15 cellular contexts compared by ENCODE assay signal in genomic region chr9:134681061-134681661, GRCh38. TPM values are rescaled to one million over a fixed set of nuclear protein-coding genes. Genes with fewer than 3 reads are reported as not detected.
A peak's percentile ranks its signal among the peaks of the same experiment; 100 is the strongest.
DNase-seq lines count a peak whose midpoint lies in the region; ATAC-seq and TF ChIP-seq lines count a peak whose summit lies in the region.
"Had no signal": no experiment of that assay in that cellular context is flagged by ENCODE, and none has a peak within 500 bp of the region (broad histone marks: within the 10 kb centered on the region; RNA-seq: fewer than 3 reads in every experiment).

No MANE protein-coding gene starts in this region.

- POLR2A ChIA-PET in SK-N-SH (lab: Yijun Ruan, JAX): no interaction called here

- no peak for TF ChIP-seq EP300 in SK-N-SH (IDR thresholded peaks at IDR 0.05; ENCODE audit: borderline replicate concordance in 1 of 2, low read depth in 1 of 2, low read length in 1 of 2)

- H3K9ac ChIP-seq in SK-N-SH (no peak overlapping the region), Karpas-422 (ENCODE audit: low read length) (no peak overlapping the region)

- H3K4me3 ChIP-seq in SK-N-SH (ENCODE audit: low read depth in 2 of 2, low read length in 1 of 2): no peak overlapping the region
- no peak overlapping the region for H3K4me3 ChIP-seq in osteoblast (ENCODE audit: insufficient read depth, low read length)
- no peak overlapping the region for H3K4me3 ChIP-seq in aorta (ENCODE audit: low read length in 2 of 2)
- H3K4me3 ChIP-seq in Karpas-422 (ENCODE audit: low read length): no peak overlapping the region
- H3K4me3 ChIP-seq: ovary had no signal

- no peak overlapping the region for H3K27ac ChIP-seq in SK-N-SH (ENCODE audit: low read depth in 2 of 2, low read length in 1 of 2)
- H3K27ac ChIP-seq in osteoblast (ENCODE audit: low read depth, low read length): peak overlapping the region; percentile 11
- H3K27ac ChIP-seq in aorta (ENCODE audit: low read depth in 1 of 2, low read length in 2 of 2): peak overlapping the region in 1 of 2 donors; percentile 49
- H3K27ac ChIP-seq in Karpas-422 (ENCODE audit: low read length): no peak overlapping the region
- H3K27ac ChIP-seq: 22Rv1 had no signal

- H2AFZ ChIP-seq in SK-N-SH (ENCODE audit: low read depth): no peak overlapping the region
- no peak overlapping the region for H2AFZ ChIP-seq in osteoblast (ENCODE audit: low read length)
- no peak overlapping the region for H2AFZ ChIP-seq in Karpas-422 (ENCODE audit: low read length)

- intact Hi-C loops in cardiac septum (cut with DNase I) (no loop called here), aorta (cut with DNase I) (no loop called here)

- H3K9me3 ChIP-seq in SK-N-SH (no peaks in the 10 kb centered on the region), osteoblast (ENCODE audit: low read depth, low read length) (no peaks in the 10 kb centered on the region), aorta (ENCODE audit: control insufficient read depth, low read length) (no peaks in the 10 kb centered on the region), Karpas-422 (ENCODE audit: low read length) (no peaks in the 10 kb centered on the region; the same call in 1 of the 2 replicates)
- H3K9me3 ChIP-seq: ovary had no signal

- CTCF ChIA-PET in SK-N-SH (lab: Yijun Ruan, JAX): interaction anchor here (1.5 to 1.6 kb wide), 2 partner anchors 17 to 97 kb away, joined by 4 to 5 read pairs; no protein-coding TSS in a partner anchor

- peaks cover 98% of the 10 kb centered on the region for H4K20me1 ChIP-seq in SK-N-SH (ENCODE audit: insufficient read depth)
- peaks cover 96% of the 10 kb centered on the region for H4K20me1 ChIP-seq in osteoblast (ENCODE audit: insufficient read depth, low read length)
- H4K20me1 ChIP-seq in Karpas-422 (ENCODE audit: insufficient read depth, low read depth, low read length): no peaks in the 10 kb centered on the region

- DNase-seq in SK-N-SH: no peak
- DNase-seq in cardiac septum (ENCODE audit: low spot score): peak; percentile 70
- DNase-seq in osteoblast (ENCODE audit: insufficient read length, low spot score, missing footprints): peak; percentile 89
- peak in 1 of 2 donors; percentile 79 for DNase-seq in aorta
- DNase-seq in NCI-H1092 treated with DMSO at 0.1 percent for 48 hours (lab: John Stamatoyannopoulos, UW): no peak
- no peak for DNase-seq in Karpas-422
- DNase-seq: activated CD4-positive, alpha-beta T cell treated with anti-CD3 and anti-CD28 coated beads, Interleukin-2, amount 50 U/mL, for 48 hours; CD4-positive, alpha-beta memory T cell; MV-4-11; NCI-H2171 treated with DMSO at 0.1 percent for 48 hours; NK-92 treated with Interleukin-12 subunit alpha and Interleukin-12 subunit beta, amount 100 ng/mL, for 24 hours had no signal

- no peak for TF ChIP-seq RAD21 in SK-N-SH (IDR thresholded peaks at IDR 0.05; ENCODE audit: low read length)

- WGBS in SK-N-SH (ENCODE audit: low lambda C conversion rate): 74% methylated on average over 10 of the region's 22 CpGs
- 9 to 10% methylated on average over 22 of the region's 22 CpGs for WGBS in aorta, 2 donors

- peaks cover 25% of the 10 kb centered on the region for H3F3A ChIP-seq in SK-N-SH (replicated peaks; ENCODE audit: insufficient read depth)

- no peak for TF ChIP-seq CTCF in SK-N-SH (IDR thresholded peaks at IDR 0.05)
- no peak for TF ChIP-seq CTCF in osteoblast (IDR thresholded peaks at IDR 0.05; ENCODE audit: extremely low read depth, low read depth, low read length)

- H3K36me3 ChIP-seq in SK-N-SH (replicated peaks in 1 of 2; ENCODE audit: control insufficient read depth in 1 of 2, insufficient read depth in 2 of 2, low read length in 1 of 2) (peaks cover 0 to 11% of the 10 kb centered on the region in 2 experiments), osteoblast (ENCODE audit: insufficient read depth, low read length) (peaks cover 11% of the 10 kb centered on the region), aorta (ENCODE audit: control insufficient read depth in 1 of 2, insufficient read depth in 2 of 2, low read length in 1 of 2) (no peaks in the 10 kb centered on the region), Karpas-422 (ENCODE audit: insufficient read depth, low read length) (no peaks in the 10 kb centered on the region)
- H3K36me3 ChIP-seq: ovary had no signal

- peak; percentile 24 for ATAC-seq in SK-N-SH treated with all-trans-retinoic acid at 6 μM for 48 hours
- peak; percentile 33 for ATAC-seq in aorta (ENCODE audit: low FRiP score)
- no peak for ATAC-seq in HG03439 (IDR thresholded peaks at IDR 0.05; ENCODE audit: unreplicated experiment)

- H3K4me1 ChIP-seq in SK-N-SH (ENCODE audit: control insufficient read depth in 1 of 2, insufficient read depth in 2 of 2, low read depth in 1 of 2, low read length in 1 of 2): no peaks in the 10 kb centered on the region
- peaks cover 13% of the 10 kb centered on the region for H3K4me1 ChIP-seq in osteoblast (ENCODE audit: insufficient read depth, low read length)
- H3K4me1 ChIP-seq in aorta (ENCODE audit: control insufficient read depth in 1 of 2, insufficient read depth in 2 of 2, low read length in 2 of 2): peaks cover 0 to 2% of the 10 kb centered on the region in 2 donors
- H3K4me1 ChIP-seq in Karpas-422 (ENCODE audit: low read length): no peaks in the 10 kb centered on the region

- H3K4me2 ChIP-seq in SK-N-SH (no peak overlapping the region; the same call in 1 of the 2 replicates), osteoblast (ENCODE audit: insufficient read depth, low read length) (peak overlapping the region; percentile 28), Karpas-422 (ENCODE audit: low read depth, low read length, poor library complexity, severe bottlenecking) (no peak overlapping the region)

- no peaks in the 10 kb centered on the region for H3K9me2 ChIP-seq in SK-N-SH
- no peaks in the 10 kb centered on the region for H3K9me2 ChIP-seq in Karpas-422 (replicated peaks; ENCODE audit: insufficient read depth, low read length)

- peaks cover 90% of the 10 kb centered on the region for H3K79me2 ChIP-seq in SK-N-SH (ENCODE audit: insufficient read depth)
- H3K79me2 ChIP-seq in osteoblast (ENCODE audit: insufficient read depth, low read length): peaks cover 95% of the 10 kb centered on the region
- H3K79me2 ChIP-seq in Karpas-422 (ENCODE audit: low read length): no peaks in the 10 kb centered on the region

- H3K27me3 ChIP-seq in SK-N-SH (ENCODE audit: insufficient read depth) (no peaks in the 10 kb centered on the region), osteoblast (ENCODE audit: insufficient read depth, low read length) (no peaks in the 10 kb centered on the region), aorta (ENCODE audit: control insufficient read depth in 1 of 2, insufficient read depth in 2 of 2, low read length in 1 of 2) (no peaks in the 10 kb centered on the region), Karpas-422 (ENCODE audit: low read length) (no peaks in the 10 kb centered on the region)
- H3K27me3 ChIP-seq: ovary had no signal

TF ChIP-seq in SK-N-SH treated with all-trans-retinoic acid at 6 μM for 48 hours, 23 proteins besides CTCF, POLR2A, EP300 and RAD21:
- TF ChIP-seq ESRRG (CRISPR knock-in tag; IDR thresholded peaks at IDR 0.05): no peak
- no peak for TF ChIP-seq CSRNP3 (CRISPR knock-in tag; IDR thresholded peaks at IDR 0.05)
- TF ChIP-seq SNAI2 (CRISPR knock-in tag; IDR thresholded peaks at IDR 0.05): no peak

TF ChIP-seq in SK-N-SH, 30 proteins besides CTCF, POLR2A, EP300 and RAD21:
- no peak for TF ChIP-seq SMC3 (IDR thresholded peaks at IDR 0.05; ENCODE audit: low read depth, low read length)
- no peak for TF ChIP-seq FOXM1 (IDR thresholded peaks at IDR 0.05; ENCODE audit: low read depth)
- TF ChIP-seq MAX (IDR thresholded peaks at IDR 0.05; ENCODE audit: low read depth): no peak
- TF ChIP-seq EZH2phosphoT487 (IDR thresholded peaks at IDR 0.05; ENCODE audit: borderline replicate concordance, low read depth): no peak
- no peak for TF ChIP-seq FOXJ3 (CRISPR knock-in tag; IDR thresholded peaks at IDR 0.05)

RNA-seq across cellular contexts. Expression of gene COL5A1, which starts 39.6 kb away (rescaled TPM):
- polyA plus RNA-seq in SK-N-SH (2012; rRNA removed) (26.4 and 73.8 TPM in 2 replicates), aorta (10 to 100 TPM; 18.7 to 57.7 TPM)
- polyA plus RNA-seq in SK-N-SH (2012; cell fraction: cytosol; rRNA removed): 37.9 and 52.7 TPM in 2 replicates
- 131 and 166 TPM in 2 replicates for polyA plus RNA-seq in SK-N-SH (2012; cell fraction: nucleus; rRNA removed)
- total RNA-seq in cardiac septum (21.6 TPM), osteoblast (571 and 801 TPM in 2 replicates), aorta (100 to 1,000 TPM; 108 to 159 TPM)
- under 0.01 TPM in 1 of 2 replicates, not detected in the other for total RNA-seq in Karpas-422 (2014; rRNA removed; shearing (Covaris generic); ENCODE audit: low replicate concordance)

Comparison
In these comparisons a context has a peak if more than half of its experiments do, and no peak if none do; other contexts are left out.
1. DNase-seq: peak in cardiac septum (single experiment) and osteoblast (single experiment); none in SK-N-SH (single experiment), NCI-H1092 treated with DMSO at 0.1 percent for 48 hours (single experiment) and Karpas-422 (single experiment).
2. RNA of gene COL5A1, which starts 39.6 kb away (total RNA-seq): 571 to 801 TPM in osteoblast, 108 to 159 TPM in aorta and 21.6 TPM in cardiac septum (single experiment); under 0.01 TPM in Karpas-422; every median in the first group is over 10 times any median in the second.